ENCODE assay signal across 8 cellular contexts in the genomic region with DNA sequence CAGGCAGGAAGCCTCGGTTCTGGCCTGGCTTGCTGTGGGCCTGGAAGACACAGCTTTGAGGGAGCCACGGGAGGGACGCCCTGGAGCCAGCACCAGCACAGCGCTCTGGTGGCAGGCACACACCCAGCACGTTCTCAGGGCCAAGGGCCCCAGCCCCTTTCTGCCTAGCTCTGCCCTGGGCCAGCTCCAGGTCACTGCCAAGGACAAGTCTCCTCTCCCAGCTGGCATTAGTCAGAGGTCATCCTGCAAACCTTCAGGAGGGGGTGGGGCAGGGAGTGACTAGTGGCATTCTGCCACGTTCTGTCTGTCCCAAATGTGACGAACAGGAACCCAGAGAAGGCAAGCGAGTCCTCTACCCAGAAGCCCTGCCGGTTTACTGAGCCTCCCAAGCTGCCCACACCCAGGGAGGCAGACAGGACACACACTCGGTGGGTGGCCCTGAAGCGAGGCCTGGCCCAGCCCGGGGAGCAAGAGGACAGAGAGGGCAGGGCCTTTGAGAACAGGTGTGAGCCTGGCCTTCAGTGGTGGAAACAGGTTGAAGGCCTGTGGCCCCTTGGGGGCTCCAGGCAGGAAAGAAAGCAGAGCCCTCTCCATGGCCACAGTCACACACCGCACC.
DNase-seq lines count a peak whose midpoint lies in the region; ATAC-seq, FAIRE-seq and TF ChIP-seq lines count a peak whose summit lies in the region.
"Not testable (repeated sequence)": the region's sequence is repeated elsewhere in the genome, so short reads cannot be mapped to it uniquely, and the experiment has no call there.

No MANE protein-coding gene starts in this region.

- POLR2A ChIA-PET in HepG2 (lab: Yijun Ruan, JAX), result not testable (repeated sequence)

- H3K9ac ChIP-seq in BLaER1; HepG2 (ENCODE audit: insufficient read depth, low read depth, low read length): not testable (repeated sequence)

- H3K36me3 ChIP-seq in BLaER1; heart left ventricle; HepG2 (replicated peaks in 1 of 2; ENCODE audit: control insufficient read depth in 1 of 2, insufficient read depth in 2 of 2, low read length in 2 of 2); mucosa of descending colon (ENCODE audit: low read depth); upper lobe of right lung: not testable (repeated sequence)

- 0 out of 2 replicates have a peak overlapping the region, but pooled peaks have one; percentile 36 for H3K4me2 ChIP-seq in BLaER1
- H3K4me2 ChIP-seq in HepG2 (ENCODE audit: low read depth, low read length), result not testable (repeated sequence)

- not testable (repeated sequence) for FAIRE-seq in HepG2 (lab: Jason Lieb, UNC)

- not testable (repeated sequence) for H3K27me3 Mint-ChIP-seq in chondrocyte (ENCODE audit: low read depth)

- TF ChIP-seq CTCF in chondrocyte (IDR thresholded peaks at IDR 0.05); heart left ventricle (IDR thresholded peaks at IDR 0.05); HepG2 (CRISPR knock-in tag; IDR thresholded peaks at IDR 0.05); mucosa of descending colon (IDR thresholded peaks at IDR 0.05); upper lobe of right lung (IDR thresholded peaks at IDR 0.05): not testable (repeated sequence)

- not testable (repeated sequence) for H3K27ac ChIP-seq in BLaER1; HepG2 (ENCODE audit: extremely low read length, insufficient read depth, low read length); upper lobe of right lung
- peak overlapping the region in 3 of 12 donors; percentile 35 to 54 (median 42) for H3K27ac ChIP-seq in heart left ventricle

- not testable (repeated sequence) for H3K79me2 ChIP-seq in HepG2 (ENCODE audit: insufficient read depth, low read length)

- not testable (repeated sequence) for H3K36me3 Mint-ChIP-seq in chondrocyte (ENCODE audit: low read depth)

- H3K9me3 ChIP-seq in BLaER1; heart left ventricle; HepG2 (ENCODE audit: low read length); mucosa of descending colon; upper lobe of right lung: not testable (repeated sequence)

- ATAC-seq in heart left ventricle, result peak; percentile 77 to 88 (median 80)
- ATAC-seq in left ventricle myocardium superior, result peak; percentile 84
- peak; percentile 5; the same call in 1 of the 3 replicates for ATAC-seq in HepG2
- ATAC-seq in mucosa of descending colon, result peak; percentile 11
- not testable (repeated sequence) for ATAC-seq in sciatic nerve, upper lobe of right lung

- H3K4me3 ChIP-seq in BLaER1; heart left ventricle; HepG2 (replicated peaks in 1 of 3; ENCODE audit: insufficient read depth in 1 of 3, low read depth in 2 of 3, low read length in 3 of 3); mucosa of descending colon; upper lobe of right lung: not testable (repeated sequence)

- H3K27ac Mint-ChIP-seq in chondrocyte (ENCODE audit: unreplicated experiment), result not testable (repeated sequence)

- H4K20me1 ChIP-seq in BLaER1; HepG2 (ENCODE audit: insufficient read depth, low read length): not testable (repeated sequence)

- in situ Hi-C loops in HepG2 (cut with HindIII; ENCODE audit: extremely low pct_ligation_motif_present, low pct_unique_long_range_greater_than_20kb), result not testable (repeated sequence)

- peak; percentile 44 for DNase-seq in chondrocyte (ENCODE audit: low spot score)
- DNase-seq in heart left ventricle, result peak in 2 of 5 donors; percentile 18 to 34
- DNase-seq in left ventricle myocardium superior; HepG2 (ENCODE audit: low spot score); mucosa of descending colon: not testable (repeated sequence)
- peak; percentile 2 for DNase-seq in sciatic nerve (ENCODE audit: low spot score)
- peak; percentile 18 for DNase-seq in upper lobe of right lung

- H3K4me3 Mint-ChIP-seq in chondrocyte (ENCODE audit: unreplicated experiment), result not testable (repeated sequence)

- WGBS in heart left ventricle, 4 donors, result 53 to 73% methylated on average over 7 to 8 of the region's 13 CpGs; no CpG with 5 or more reads in 2 of the 4 donors
- WGBS in HepG2 (ENCODE audit: low lambda C conversion rate), result no CpG with 5 or more reads among the region's 13 CpGs

- not testable (repeated sequence) for H2AFZ ChIP-seq in HepG2 (ENCODE audit: low read length)

- H3K27me3 ChIP-seq in BLaER1; heart left ventricle; HepG2 (ENCODE audit: control insufficient read depth in 1 of 2, insufficient read depth in 2 of 2, low read length in 2 of 2); upper lobe of right lung: not testable (repeated sequence)

- not testable (repeated sequence) for BruUV-seq in HepG2 (replicated peaks; lab: Mats Ljungman, UMichigan)

- intact Hi-C loops in heart left ventricle (cut with DNase I); left ventricle myocardium superior (cut with micrococcal nuclease); HepG2 (cut with micrococcal nuclease; ENCODE audit: unreplicated experiment); mucosa of descending colon (cut with DNase I, micrococcal nuclease); sciatic nerve (cut with DNase I); upper lobe of right lung (cut with DNase I): not testable (repeated sequence)

- not testable (repeated sequence) for H3K4me1 ChIP-seq in BLaER1; heart left ventricle; HepG2 (ENCODE audit: insufficient read depth, low read length); mucosa of descending colon (ENCODE audit: low read depth); upper lobe of right lung

- not testable (repeated sequence) for TF ChIP-seq RAD21 in HepG2 (CRISPR knock-in tag; IDR thresholded peaks at IDR 0.05)

- CTCF ChIA-PET in HepG2 (lab: Yijun Ruan, JAX; ENCODE audit: low intra/inter-chr PET ratio, low total read pairs), result not testable (repeated sequence)

- H3K4me1 Mint-ChIP-seq in chondrocyte (ENCODE audit: low read depth), result not testable (repeated sequence)

- not testable (repeated sequence) for TF ChIP-seq EP300 in HepG2 (IDR thresholded peaks at IDR 0.05; ENCODE audit: low read depth in 2 of 2, low read length in 2 of 2); HepG2 (CRISPR knock-in tag; IDR thresholded peaks at IDR 0.05; ENCODE audit: borderline replicate concordance)

- TF ChIP-seq POLR2A in heart left ventricle (IDR thresholded peaks at IDR 0.05); HepG2 (IDR thresholded peaks at IDR 0.05; ENCODE audit: insufficient read depth in 1 of 2, low read depth in 2 of 2, low read length in 2 of 2): not testable (repeated sequence)

- H3K9me3 Mint-ChIP-seq in chondrocyte (ENCODE audit: low read depth), result not testable (repeated sequence)
